24 cellular contexts compared by ENCODE assay signal in genomic region chr18:28974504-28974903, GRCh38.
"Had no signal": no experiment of that assay in that cellular context is flagged by ENCODE, and none has a peak within 500 bp of the region (broad histone marks: within the 10 kb centered on the region; RNA-seq: fewer than 3 reads in every experiment).

No MANE protein-coding gene starts in this region.

- H3K27ac ChIP-seq: colonic mucosa, esophagus squamous epithelium, gastroesophageal sphincter, neural progenitor cell, pancreas, tibial artery, upper lobe of left lung, uterus had no signal

- H3K9me3 ChIP-seq: esophagus squamous epithelium, gastroesophageal sphincter, pancreas, tibial artery, upper lobe of left lung, uterus had no signal

- H3K9ac ChIP-seq: neural progenitor cell had no signal

- FAIRE-seq: endometrium, pancreas had no signal

- ATAC-seq: gastroesophageal sphincter; left colon; left ventricle myocardium superior; natural killer cell treated with Interleukin-12 subunit alpha and Interleukin-12 subunit beta and Interleukin-15 and Interleukin-18, amount 100 ng/mL, for 72 hours; pancreas; right cardiac atrium; stimulated activated effector memory CD8-positive, alpha-beta T cell treated with anti-CD3 and anti-CD28 coated beads, Interleukin-12 subunit alpha, Interleukin-12 subunit beta, amount 100 ng/mL, for 72 hours; stimulated activated naive CD8-positive, alpha-beta T cell treated with anti-CD3 and anti-CD28 coated beads, Interleukin-15, Interleukin-2, amounts not matched to agents 100 U/mL and 50 U/mL, for 24 hours had no signal

- DNase-seq: colonic mucosa; effector CD8-positive, alpha-beta T cell; esophagus squamous epithelium; foreskin fibroblast; glutamatergic neuron; left colon; left ventricle myocardium superior; mesenchymal stem cell; midbrain; nucleus accumbens; pancreas; right cardiac atrium; stimulated activated CD4-positive, alpha-beta T cell treated with anti-CD3 and anti-CD28 coated beads, Interleukin-4, amount 100 ng/mL, for 1 hour; stimulated activated CD8-positive, alpha-beta memory T cell treated with anti-CD3 and anti-CD28 coated beads, Interleukin-4, amount 100 ng/mL, for 48 hours; stimulated activated naive CD8-positive, alpha-beta T cell treated with anti-CD3 and anti-CD28 coated beads, Interleukin-15, Interleukin-2, amounts not matched to agents 100 U/mL and 50 U/mL, for 24 hours; tibial artery; upper lobe of left lung; uterus had no signal

- H3K36me3 ChIP-seq: colonic mucosa, esophagus squamous epithelium, gastroesophageal sphincter, neural progenitor cell, pancreas, tibial artery, upper lobe of left lung, uterus had no signal

- H3K27me3 ChIP-seq: colonic mucosa, esophagus squamous epithelium, gastroesophageal sphincter, neural progenitor cell, pancreas, tibial artery, upper lobe of left lung, uterus had no signal

- H3K4me2 ChIP-seq: neural progenitor cell had no signal

- H3K4me3 ChIP-seq: colonic mucosa, esophagus squamous epithelium, gastroesophageal sphincter, lung, neural progenitor cell, pancreas, tibial artery, upper lobe of left lung, uterus had no signal

- H3K4me1 ChIP-seq: colonic mucosa, esophagus squamous epithelium, gastroesophageal sphincter, pancreas, upper lobe of left lung, uterus had no signal
